In the genomic region with DNA sequence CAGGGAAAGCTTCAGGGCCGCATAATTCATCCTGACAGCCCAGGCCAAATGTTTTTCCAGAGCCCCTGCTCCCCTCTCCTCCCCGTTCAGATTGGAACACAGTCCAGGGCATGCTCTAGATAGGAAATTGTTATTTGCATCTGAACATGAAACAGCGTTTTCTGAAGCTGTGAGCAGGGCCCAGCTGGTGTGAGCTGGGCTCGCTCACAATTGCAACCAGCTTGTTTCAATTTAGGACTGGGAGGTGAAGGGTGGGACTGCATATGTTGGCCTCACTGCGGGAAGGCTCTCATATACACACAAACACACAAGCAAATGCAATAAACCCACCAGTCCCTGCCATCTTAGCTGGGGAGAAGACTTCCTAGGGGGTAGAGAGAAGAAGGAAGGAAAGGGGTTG, we compare ENCODE assay signal across 38 cellular contexts.
DNase-seq lines count a peak whose midpoint lies in the region; ATAC-seq, FAIRE-seq and TF ChIP-seq lines count a peak whose summit lies in the region.
"Had no signal": no experiment of that assay in that cellular context is flagged by ENCODE, and none has a peak within 500 bp of the region (broad histone marks: within the 10 kb centered on the region; RNA-seq: fewer than 3 reads in every experiment).

No MANE protein-coding gene starts in this region.

- no peak overlapping the region for H3K4me3 ChIP-seq in WERI-Rb-1 (ENCODE audit: low read depth, low read length)
- H3K4me3 ChIP-seq: ascending aorta, suprapubic skin, upper lobe of right lung had no signal

- H3K27ac Mint-ChIP-seq in T-helper 17 cell: no peak overlapping the region
- H3K27ac Mint-ChIP-seq: activated CD4-positive, alpha-beta T cell treated with anti-CD3 and anti-CD28 coated beads, Interleukin-2, amount 10 ng/mL, durations not matched to agents 24 days and 14 days; activated naive CD8-positive, alpha-beta T cell; effector memory CD8-positive, alpha-beta T cell; immature natural killer cell had no signal

- intact Hi-C loops in left ventricle myocardium superior (cut with micrococcal nuclease): no loop called here
- intact Hi-C loops in cardiac septum (cut with DNase I): no loop called here

- H3K36me3 Mint-ChIP-seq in T-helper 17 cell (ENCODE audit: low read depth): no peaks in the 10 kb centered on the region
- H3K36me3 Mint-ChIP-seq: activated naive CD8-positive, alpha-beta T cell; CD4-positive, CD25-positive, alpha-beta regulatory T cell; immature natural killer cell had no signal

- no peak for FAIRE-seq in frontal cortex (lab: Jason Lieb, UNC)
- FAIRE-seq: D721Med, HepG2 had no signal

- TF ChIP-seq CTCF in WERI-Rb-1 (IDR thresholded peaks at IDR 0.05; ENCODE audit: low read depth, low read length): no peak

- H3K36me3 ChIP-seq in WERI-Rb-1: no peaks in the 10 kb centered on the region
- H3K36me3 ChIP-seq: ascending aorta, suprapubic skin, upper lobe of right lung had no signal

- H3K27me3 ChIP-seq in WERI-Rb-1 (ENCODE audit: insufficient read depth, low read depth, severe bottlenecking): peaks cover 5% of the 10 kb centered on the region
- H3K27me3 ChIP-seq: ascending aorta, suprapubic skin, upper lobe of right lung had no signal

- ATAC-seq in left ventricle myocardium superior (peak; percentile 33), T-helper 17 cell (no peak), GM19463 (IDR thresholded peaks at IDR 0.05; ENCODE audit: unreplicated experiment) (no peak)
- ATAC-seq: effector memory CD8-positive, alpha-beta T cell; HCT116; HepG2; Panc1 had no signal

- peaks cover 11% of the 10 kb centered on the region for H3K27me3 Mint-ChIP-seq in T-helper 17 cell
- H3K27me3 Mint-ChIP-seq: CD4-positive, CD25-positive, alpha-beta regulatory T cell had no signal

- H3K4me1 Mint-ChIP-seq in T-helper 17 cell: no peaks in the 10 kb centered on the region
- H3K4me1 Mint-ChIP-seq: activated CD4-positive, alpha-beta T cell treated with anti-CD3 and anti-CD28 coated beads, Interleukin-2, amount 10 ng/mL, durations not matched to agents 24 days and 14 days; CD4-positive, CD25-positive, alpha-beta regulatory T cell; immature natural killer cell had no signal

- DNase-seq in left ventricle myocardium superior (no peak), cardiac septum (ENCODE audit: low spot score) (no peak), epidermal melanocyte (ENCODE audit: insufficient read length, low spot score) (peak; percentile 44), left kidney (ENCODE audit: low read depth, low spot score) (peak; percentile 39), T-helper 17 cell (no peak), frontal cortex (ENCODE audit: low spot score in 2 of 2) (no peak), WERI-Rb-1 (no peak)
- DNase-seq: 8988T; activated CD4-positive, alpha-beta T cell treated with anti-CD3 and anti-CD28 coated beads, Interleukin-2, amount 10 ng/mL, durations not matched to agents 24 days and 14 days; activated effector memory CD4-positive, alpha-beta T cell treated with Interleukin-2 at 50 U/mL for 16 hours; activated T-cell treated with anti-CD3 and anti-CD28 coated beads, Interleukin-2, amount 50 U/mL, for 1 hour; AML-193; caudate nucleus; CD4-positive, CD25-positive, alpha-beta regulatory T cell; cortex of kidney; effector memory CD8-positive, alpha-beta T cell; erythroblast; immature natural killer cell; Kasumi-1; left cardiac atrium; NCI-H1417; NCI-H2081 treated with DMSO at 0.1 percent for 48 hours; NCI-H345; NCI-H748 treated with DMSO at 0.1 percent for 48 hours; retina; SHP77 treated with DMSO at 0.1 percent for 48 hours; stimulated activated naive CD4-positive, alpha-beta T cell; T1000; upper lobe of right lung had no signal

- no peak overlapping the region for H3K4me3 Mint-ChIP-seq in T-helper 17 cell
- H3K4me3 Mint-ChIP-seq: activated CD4-positive, alpha-beta T cell treated with anti-CD3 and anti-CD28 coated beads, Interleukin-2, amount 10 ng/mL, durations not matched to agents 24 days and 14 days; activated naive CD8-positive, alpha-beta T cell; CD4-positive, CD25-positive, alpha-beta regulatory T cell; effector memory CD8-positive, alpha-beta T cell; immature natural killer cell had no signal

- H3K27ac ChIP-seq in WERI-Rb-1: no peak overlapping the region
- H3K27ac ChIP-seq: ascending aorta, parathyroid adenoma, upper lobe of right lung had no signal

- H3K9me3 ChIP-seq in T-helper 17 cell (ENCODE audit: control insufficient read depth, low read length, poor library complexity, severe bottlenecking): no peaks in the 10 kb centered on the region
- H3K9me3 ChIP-seq in WERI-Rb-1 (ENCODE audit: severe bottlenecking): no peaks in the 10 kb centered on the region
- H3K9me3 ChIP-seq: ascending aorta, suprapubic skin, upper lobe of right lung had no signal

Comparison
In these comparisons a context has a peak if more than half of its experiments do, and no peak if none do; other contexts are left out.
1. DNase-seq: peak in epidermal melanocyte (single experiment) and left kidney (single experiment); none in left ventricle myocardium superior (single experiment), cardiac septum (single experiment), T-helper 17 cell (0 of 3), frontal cortex (0 of 2) and WERI-Rb-1 (single experiment).